Comparison of ENCODE assay signal across 15 cellular contexts in genomic region chr5:163867738-163868137, GRCh38.
"Had no signal": no experiment of that assay in that cellular context is flagged by ENCODE, and none has a peak within 500 bp of the region (broad histone marks: within the 10 kb centered on the region; RNA-seq: fewer than 3 reads in every experiment).

No MANE protein-coding gene starts in this region.

- H3K36me3 ChIP-seq: left lung, transverse colon, vagina had no signal

- H3K27ac ChIP-seq: body of pancreas, left lung, transverse colon, vagina, VCaP had no signal

- H3K27me3 Mint-ChIP-seq: activated CD4-positive, alpha-beta memory T cell treated with anti-CD3 and anti-CD28 coated beads, Interleukin-2, amount 10 ng/mL, durations not matched to agents 7 days and 5 days; activated T-cell treated with anti-CD3 and anti-CD28 coated beads, Interleukin-2, amount 50 U/mL, for 24 hours; effector memory CD8-positive, alpha-beta T cell had no signal

- H3K4me1 Mint-ChIP-seq: activated CD4-positive, alpha-beta memory T cell treated with anti-CD3 and anti-CD28 coated beads, Interleukin-2, amount 10 ng/mL, durations not matched to agents 7 days and 5 days; naive thymus-derived CD8-positive, alpha-beta T cell had no signal

- ATAC-seq: body of pancreas; effector memory CD8-positive, alpha-beta T cell; left lung; naive thymus-derived CD8-positive, alpha-beta T cell; right cardiac atrium; stimulated activated naive CD8-positive, alpha-beta T cell treated with anti-CD3 and anti-CD28 coated beads, Interleukin-15, Interleukin-2, amounts not matched to agents 100 U/mL and 50 U/mL, for 24 hours had no signal

- H3K9me3 Mint-ChIP-seq: activated CD4-positive, alpha-beta memory T cell treated with anti-CD3 and anti-CD28 coated beads, Interleukin-2, amount 10 ng/mL, durations not matched to agents 7 days and 5 days; memory B cell had no signal

- H3K4me3 Mint-ChIP-seq: activated CD4-positive, alpha-beta memory T cell treated with anti-CD3 and anti-CD28 coated beads, Interleukin-2, amount 10 ng/mL, durations not matched to agents 7 days and 5 days; activated T-cell treated with anti-CD3 and anti-CD28 coated beads, Interleukin-2, amount 50 U/mL, for 24 hours; effector memory CD8-positive, alpha-beta T cell; memory B cell; naive thymus-derived CD8-positive, alpha-beta T cell had no signal

- H3K27me3 ChIP-seq: body of pancreas, left lung, transverse colon, vagina had no signal

- H3K27ac Mint-ChIP-seq: activated CD4-positive, alpha-beta memory T cell treated with anti-CD3 and anti-CD28 coated beads, Interleukin-2, amount 10 ng/mL, durations not matched to agents 7 days and 5 days; activated T-cell treated with anti-CD3 and anti-CD28 coated beads, Interleukin-2, amount 50 U/mL, for 24 hours; effector memory CD8-positive, alpha-beta T cell; memory B cell; naive thymus-derived CD8-positive, alpha-beta T cell had no signal

- H3K36me3 Mint-ChIP-seq: naive thymus-derived CD8-positive, alpha-beta T cell had no signal

- DNase-seq: activated CD4-positive, alpha-beta memory T cell treated with anti-CD3 and anti-CD28 coated beads, Interleukin-2, amount 10 ng/mL, durations not matched to agents 7 days and 5 days; activated naive CD4-positive, alpha-beta T cell treated with anti-CD3 and anti-CD28 coated beads, Interleukin-2, amount 50 U/mL, for 16 hours; activated T-cell treated with anti-CD3 and anti-CD28 coated beads, Interleukin-2, amount 50 U/mL, for 24 hours; body of pancreas; effector memory CD8-positive, alpha-beta T cell; left lung; naive thymus-derived CD8-positive, alpha-beta T cell; posterior cingulate gyrus; right cardiac atrium; small intestine; stimulated activated naive CD8-positive, alpha-beta T cell treated with anti-CD3 and anti-CD28 coated beads, Interleukin-15, Interleukin-2, amounts not matched to agents 100 U/mL and 50 U/mL, for 24 hours; transverse colon had no signal

- H3K4me1 ChIP-seq: body of pancreas, left lung, transverse colon, vagina had no signal

- H3K9me3 ChIP-seq: body of pancreas, left lung, transverse colon, vagina had no signal

- H3K4me3 ChIP-seq: body of pancreas, left lung, transverse colon, vagina had no signal
